2 cellular contexts compared by ENCODE assay signal in genomic region chr16:57141822-57142631, GRCh38.
TF ChIP-seq lines count a peak whose summit lies in the region.

No MANE protein-coding gene starts in this region.

TF ChIP-seq in SK-N-SH, 30 proteins besides CTCF, POLR2A, EP300 and RAD21 (continued from another document):
- TF ChIP-seq REST (IDR thresholded peaks at IDR 0.05; ENCODE audit: low read depth, low read length) (no peak), MAX (IDR thresholded peaks at IDR 0.05; ENCODE audit: low read depth) (no peak), TCF12 (IDR thresholded peaks at IDR 0.05) (no peak), ZBTB33 (IDR thresholded peaks at IDR 0.05; ENCODE audit: borderline replicate concordance, low read depth) (no peak), CHD2 (IDR thresholded peaks at IDR 0.05; ENCODE audit: low read length, partially characterized antibody) (no peak), POLR2AphosphoS5 (IDR thresholded peaks at IDR 0.05; ENCODE audit: low read depth, low read length) (no peak), SMC3 (IDR thresholded peaks at IDR 0.05; ENCODE audit: low read depth, low read length) (no peak), MEF2A (IDR thresholded peaks at IDR 0.05; ENCODE audit: borderline replicate concordance, low read depth) (no peak), FOXJ3 (CRISPR knock-in tag; IDR thresholded peaks at IDR 0.05) (no peak)
TF ChIP-seq in SK-N-SH: peak in this region for 0.

TF ChIP-seq in SK-N-SH treated with all-trans-retinoic acid at 6 μM for 48 hours, 23 proteins besides CTCF, POLR2A, EP300 and RAD21 (continued from another document):
- TF ChIP-seq POU6F1 (CRISPR knock-in tag; IDR thresholded peaks at IDR 0.05; ENCODE audit: borderline replicate concordance, low read depth) (no peak), ESRRG (CRISPR knock-in tag; IDR thresholded peaks at IDR 0.05) (no peak), ZNF565 (CRISPR knock-in tag; conservative IDR thresholded peaks at IDR 0.05; ENCODE audit: low read depth) (no peak), ZFP3 (CRISPR knock-in tag; IDR thresholded peaks at IDR 0.05) (no peak)
